In the genomic region with DNA sequence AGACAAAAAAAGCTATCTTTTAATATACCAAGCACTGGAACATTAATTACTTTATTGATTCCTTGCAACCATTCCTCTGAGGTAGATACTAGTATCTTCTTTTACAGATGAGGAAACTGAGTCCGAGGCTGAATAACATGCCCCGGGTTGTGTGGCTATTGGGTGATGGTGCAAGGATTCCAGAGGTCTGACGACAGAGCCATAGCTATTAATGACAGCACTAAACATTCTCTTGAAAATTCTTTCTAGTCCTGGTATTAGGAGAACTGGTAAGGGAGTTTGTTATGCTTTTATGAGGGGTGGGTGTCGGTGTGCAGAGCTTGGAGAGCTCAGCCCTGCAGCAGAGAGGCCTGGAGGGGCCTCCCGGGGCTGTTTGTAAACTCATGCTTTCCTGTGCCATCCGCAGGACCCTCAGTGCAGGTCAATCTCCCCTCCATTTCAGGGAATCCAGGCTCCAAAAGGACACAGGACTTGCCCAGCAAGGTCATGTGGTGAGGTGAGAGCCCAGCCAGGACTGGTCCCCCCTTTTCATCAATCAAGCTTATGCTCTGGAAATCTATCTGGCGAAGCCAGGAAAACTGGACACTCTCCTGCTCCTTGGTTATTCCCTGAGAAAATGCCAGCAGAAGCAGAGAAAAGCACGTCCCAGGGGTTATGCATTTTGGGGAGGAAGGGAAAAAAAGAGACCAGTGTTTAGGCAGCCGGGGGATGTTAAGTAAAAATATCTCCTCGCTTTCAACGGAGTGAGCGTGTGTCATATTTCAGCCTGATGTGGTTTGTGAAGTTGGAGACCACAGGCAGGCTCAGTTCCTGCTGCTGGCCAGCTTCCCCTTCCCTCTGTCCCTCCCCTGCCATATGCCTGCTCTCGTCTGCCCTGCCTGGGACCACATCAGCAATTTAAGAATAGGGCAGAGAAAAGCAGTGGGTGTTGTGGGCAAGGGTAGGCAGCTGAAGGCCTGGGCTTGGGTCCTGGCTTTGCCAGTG, we compare ENCODE assay signal across 11 cellular contexts. TPM values are rescaled to one million over a fixed set of nuclear protein-coding genes. Genes with fewer than 3 reads are reported as not detected.
DNase-seq lines count a peak whose midpoint lies in the region; TF ChIP-seq lines count a peak whose summit lies in the region.
"Had no signal": no experiment of that assay in that cellular context is flagged by ENCODE, and none has a peak within 500 bp of the region (broad histone marks: within the 10 kb centered on the region; RNA-seq: fewer than 3 reads in every experiment).

No MANE protein-coding gene starts in this region.

- H3K79me2 ChIP-seq in parathyroid adenoma = no peaks in the 10 kb centered on the region

- no peak for TF ChIP-seq POLR2A in adrenal gland (IDR thresholded peaks at IDR 0.05)

- H3K9me3 ChIP-seq in BLaER1 = no peaks in the 10 kb centered on the region
- H3K9me3 ChIP-seq in parathyroid adenoma (ENCODE audit: control insufficient read depth, low read length) = no peaks in the 10 kb centered on the region
- H3K9me3 ChIP-seq in adrenal gland (replicated peaks in 1 of 3) = no peaks in the 10 kb centered on the region

- H3K4me1 ChIP-seq in BLaER1 (peaks cover 84% of the 10 kb centered on the region), parathyroid adenoma (no peaks in the 10 kb centered on the region), adrenal gland (replicated peaks in 1 of 2) (peaks cover 15 to 33% of the 10 kb centered on the region in 2 donors)

- WGBS in adrenal gland, 4 donors = 65 to 72% (median 67%) methylated on average over 12 to 13 of the region's 13 CpGs

- peak overlapping the region; percentile 88 for H3K27ac ChIP-seq in BLaER1
- peak overlapping the region; percentile 19 for H3K27ac ChIP-seq in parathyroid adenoma
- peak overlapping the region in 2 of 5 donors; percentile 59 to 80 for H3K27ac ChIP-seq in adrenal gland
- H3K27ac ChIP-seq: PC-9 had no signal

- H3K27me3 ChIP-seq in BLaER1 = no peaks in the 10 kb centered on the region
- H3K27me3 ChIP-seq in parathyroid adenoma (ENCODE audit: control insufficient read depth, insufficient read depth, low read length) = no peaks in the 10 kb centered on the region
- no peaks in the 10 kb centered on the region for H3K27me3 ChIP-seq in adrenal gland

- DNase-seq in RPMI8226 (peak; percentile 47), fibroblast of villous mesenchyme (ENCODE audit: low read depth) (peak; percentile 80), SK-N-DZ (ENCODE audit: low spot score) (no peak), adrenal gland (no peak), NCI-H146 (lab: John Stamatoyannopoulos, UW) (no peak)
- no peak for DNase-seq in activated CD4-positive, alpha-beta T cell treated with anti-CD3 and anti-CD28 coated beads, Interleukin-2, amount 50 U/mL, for 4 hours
- DNase-seq: dermis blood vessel endothelial cell, DND-41 had no signal

- no peaks in the 10 kb centered on the region for H4K20me1 ChIP-seq in BLaER1

- H3K9ac ChIP-seq in BLaER1 (peak overlapping the region; percentile 72), parathyroid adenoma (no peak overlapping the region)

- TF ChIP-seq CTCF in fibroblast of villous mesenchyme (IDR thresholded peaks at IDR 0.05; ENCODE audit: insufficient read depth, low read depth, low read length) (no peak), parathyroid adenoma (IDR thresholded peaks at IDR 0.05) (no peak), adrenal gland (IDR thresholded peaks at IDR 0.05) (no peak)

- intact Hi-C loops in adrenal gland (cut with DNase I) = loop anchor here in 1 of 2 donors (10.0 kb wide), 1 partner anchor 57 kb away; no protein-coding TSS in a partner anchor

- H3K4me3 ChIP-seq in BLaER1 = peak overlapping the region; percentile 52
- peak overlapping the region; percentile 18 for H3K4me3 ChIP-seq in fibroblast of villous mesenchyme (ENCODE audit: low read depth, low read length)
- no peak overlapping the region for H3K4me3 ChIP-seq in parathyroid adenoma (ENCODE audit: low read depth, low read length)
- H3K4me3 ChIP-seq in adrenal gland = peak overlapping the region in 1 of 4 donors; percentile 13
- H3K4me3 ChIP-seq: PC-9 had no signal

- H3K4me2 ChIP-seq in BLaER1 (peak overlapping the region; percentile 90), parathyroid adenoma (ENCODE audit: low read length) (no peak overlapping the region)
- H3K4me2 ChIP-seq: PC-9 had no signal

- no peak overlapping the region for H2AFZ ChIP-seq in parathyroid adenoma
- H2AFZ ChIP-seq: PC-9 had no signal

- H3K36me3 ChIP-seq in BLaER1 = no peaks in the 10 kb centered on the region
- no peaks in the 10 kb centered on the region for H3K36me3 ChIP-seq in parathyroid adenoma (ENCODE audit: control insufficient read depth, insufficient read depth, low read length)
- H3K36me3 ChIP-seq in adrenal gland (replicated peaks in 1 of 2) = no peaks in the 10 kb centered on the region

RNA-seq across cellular contexts. Expression of gene GSN, which starts 3.7 kb away (rescaled TPM):
- total RNA-seq in fibroblast of villous mesenchyme (254 and 283 TPM in 2 replicates), adrenal gland (100 to 1,000 TPM; 152 to 735 (median 374) TPM)
- polyA plus RNA-seq in SK-N-DZ (2014; cell fraction: cytosol; rRNA removed) = 0.10 and 1.2 TPM in 2 replicates
- 0.72 and 2.9 TPM in 2 replicates for polyA plus RNA-seq in SK-N-DZ (2014; cell fraction: nucleus; rRNA removed)
- 100 to 1,000 TPM in 2 of 3 donors, 10 to 100 TPM in 1; 78.5 to 432 (median 180) TPM for polyA plus RNA-seq in adrenal gland

Comparison
In these comparisons a context has a peak if more than half of its experiments do, and no peak if none do; other contexts are left out.
1. DNase-seq: peak in RPMI8226 (single experiment) and fibroblast of villous mesenchyme (single experiment); none in SK-N-DZ (single experiment), activated CD4-positive, alpha-beta T cell treated with anti-CD3 and anti-CD28 coated beads, Interleukin-2, amount 50 U/mL, for 4 hours (0 of 2), adrenal gland (0 of 7) and NCI-H146 (single experiment).